Comparison of ENCODE assay signal across 8 cellular contexts in genomic region chr1:26280333-26281042, GRCh38. TPM values are rescaled to one million over a fixed set of nuclear protein-coding genes. Genes with fewer than 3 reads are reported as not detected.
DNase-seq lines count a peak whose midpoint lies in the region; ATAC-seq and TF ChIP-seq lines count a peak whose summit lies in the region.

No MANE protein-coding gene starts in this region.

- DNase-seq in CD4-positive, alpha-beta memory T cell = peak in 1 of 5 donors; percentile 6
- DNase-seq in activated B cell treated with CpG ODN at 0.5 μM for 24 hours = no peak
- DNase-seq in glutamatergic neuron = peak; percentile 44
- DNase-seq in sigmoid colon = no peak
- no peak for DNase-seq in stimulated activated CD4-positive, alpha-beta T cell treated with anti-CD3 and anti-CD28 coated beads, Interleukin-12 subunit alpha, Interleukin-12 subunit beta, amount 100 ng/mL, for 4 hours

- peaks cover 94% of the 10 kb centered on the region for H3K4me1 ChIP-seq in CD4-positive, alpha-beta memory T cell (ENCODE audit: insufficient read depth, low read length)
- H3K4me1 ChIP-seq in HUES6 (ENCODE audit: control insufficient read depth, insufficient read depth, low read length) = peaks cover 45% of the 10 kb centered on the region
- peaks cover 0 to 69% (median 57%) of the 10 kb centered on the region in 4 donors for H3K4me1 ChIP-seq in sigmoid colon

- TF ChIP-seq EP300 in sigmoid colon (IDR thresholded peaks at IDR 0.05) = no peak

- peak overlapping the region; percentile 93 to 98 (median 95) for H3K27ac Mint-ChIP-seq in CD4-positive, alpha-beta memory T cell
- H3K27ac Mint-ChIP-seq in activated B cell treated with CpG ODN at 0.5 μM for 24 hours (peak overlapping the region; percentile 85), glutamatergic neuron (ENCODE audit: unreplicated experiment) (peak overlapping the region; percentile 87)

- H3K27me3 Mint-ChIP-seq in CD4-positive, alpha-beta memory T cell = no peaks in the 10 kb centered on the region
- H3K27me3 Mint-ChIP-seq in activated B cell treated with CpG ODN at 0.5 μM for 24 hours = no peaks in the 10 kb centered on the region
- peaks cover 15% of the 10 kb centered on the region for H3K27me3 Mint-ChIP-seq in glutamatergic neuron (ENCODE audit: unreplicated experiment)

- H3K9me3 ChIP-seq in CD4-positive, alpha-beta memory T cell (ENCODE audit: control insufficient read depth in 1 of 2, low read length in 2 of 2) = no peaks in the 10 kb centered on the region
- H3K9me3 ChIP-seq in HUES6 (ENCODE audit: control insufficient read depth, insufficient read depth, low read depth, low read length) = no peaks in the 10 kb centered on the region
- H3K9me3 ChIP-seq in sigmoid colon = no peaks in the 10 kb centered on the region

- intact Hi-C loops in CD4-positive, alpha-beta memory T cell (cut with micrococcal nuclease) = no loop called here
- intact Hi-C loops in activated B cell treated with CpG ODN at 0.5 μM for 24 hours (cut with micrococcal nuclease) (loop anchor here (10.0 kb wide), 1 partner anchor 1084 kb away; the partner anchor contains the start of gene MAP3K6), sigmoid colon (cut with DNase I) (loop anchor here (5.0 kb wide), 1 partner anchor 48 kb away; the partner anchor contains the start of gene CEP85)

- CTCF ChIA-PET in CD4-positive, alpha-beta memory T cell (lab: Charles Lee; ENCODE audit: partially characterized antibody) = interaction anchor here (1.2 to 21.6 kb wide), 6 partner anchors 6 to 137 kb away, joined by 4 to 1027 read pairs (median 64); partner anchors contain the start of genes CD52 and UBXN11
- CTCF ChIA-PET in activated B cell treated with CpG ODN at 0.5 μM for 24 hours (lab: Charles Lee) = interaction anchor here (1.4 to 9.3 kb wide), 2 partner anchors 8 to 39 kb away, joined by 8 to 240 read pairs; partner anchors contain the start of gene CD52

- peak overlapping the region; percentile 50 to 92 for H3K4me3 ChIP-seq in CD4-positive, alpha-beta memory T cell (ENCODE audit: low read length in 2 of 2)
- H3K4me3 ChIP-seq in HUES6 (ENCODE audit: low read depth, low read length) = peak overlapping the region; percentile 77
- peak overlapping the region; percentile 72 to 84 (median 77) for H3K4me3 ChIP-seq in sigmoid colon

- peak overlapping the region; percentile 84 for H3K9ac ChIP-seq in HUES6 (ENCODE audit: low read length)

- peaks cover 60 to 96% (median 80%) of the 10 kb centered on the region in 4 donors for H3K4me1 Mint-ChIP-seq in CD4-positive, alpha-beta memory T cell
- H3K4me1 Mint-ChIP-seq in activated B cell treated with CpG ODN at 0.5 μM for 24 hours (peaks cover 83% of the 10 kb centered on the region), glutamatergic neuron (ENCODE audit: low read depth, unreplicated experiment) (peaks cover 52% of the 10 kb centered on the region)

- H3K9me3 Mint-ChIP-seq in CD4-positive, alpha-beta memory T cell = no peaks in the 10 kb centered on the region
- no peaks in the 10 kb centered on the region for H3K9me3 Mint-ChIP-seq in activated B cell treated with CpG ODN at 0.5 μM for 24 hours
- peaks cover 6% of the 10 kb centered on the region for H3K9me3 Mint-ChIP-seq in glutamatergic neuron (ENCODE audit: unreplicated experiment)

- TF ChIP-seq POLR2A in sigmoid colon (IDR thresholded peaks at IDR 0.05) = no peak

- no peak for ATAC-seq in activated B cell treated with CpG ODN at 0.5 μM for 24 hours (ENCODE audit: low read depth)
- no peak for ATAC-seq in GM21528 (IDR thresholded peaks at IDR 0.05; ENCODE audit: low FRiP score, unreplicated experiment)
- ATAC-seq in HG03108 (IDR thresholded peaks at IDR 0.05; ENCODE audit: unreplicated experiment) = no peak

- WGBS in sigmoid colon, 2 donors = 24 to 32% methylated on average over 20 of the region's 20 CpGs

- POLR2A ChIA-PET in CD4-positive, alpha-beta memory T cell (lab: Charles Lee; ENCODE audit: partially characterized antibody) = interaction anchor here (0.7 to 38.6 kb wide), 16 partner anchors 8 to 191 kb away, joined by 3 to 3358 read pairs (median 8); partner anchors contain the start of genes CD52, CEP85, DHDDS and HMGN2
- POLR2A ChIA-PET in activated B cell treated with CpG ODN at 0.5 μM for 24 hours (lab: Charles Lee) = interaction anchor here (0.6 to 21.5 kb wide), 7 partner anchors 9 to 1296 kb away, joined by 3 to 1638 read pairs (median 7); partner anchors contain the start of genes CD52, CEP85 and UBXN11

- TF ChIP-seq CTCF in activated B cell treated with CpG ODN at 0.5 μM for 24 hours (IDR thresholded peaks at IDR 0.05) (no peak), glutamatergic neuron (IDR thresholded peaks at IDR 0.05; ENCODE audit: partially characterized antibody, unreplicated experiment) (no peak), sigmoid colon (IDR thresholded peaks at IDR 0.05) (no peak)

- H3K36me3 Mint-ChIP-seq in CD4-positive, alpha-beta memory T cell = peaks cover 9 to 48% of the 10 kb centered on the region in 2 donors
- peaks cover 46% of the 10 kb centered on the region for H3K36me3 Mint-ChIP-seq in activated B cell treated with CpG ODN at 0.5 μM for 24 hours (ENCODE audit: low read depth)
- H3K36me3 Mint-ChIP-seq in glutamatergic neuron (ENCODE audit: unreplicated experiment) = no peaks in the 10 kb centered on the region

- H3K36me3 ChIP-seq in CD4-positive, alpha-beta memory T cell (ENCODE audit: insufficient read depth, low read length) = peaks cover 12% of the 10 kb centered on the region
- H3K36me3 ChIP-seq in HUES6 (ENCODE audit: control insufficient read depth, insufficient read depth, low read length) = peaks cover 28% of the 10 kb centered on the region
- peaks cover 0 to 5% (median 2%) of the 10 kb centered on the region in 4 donors for H3K36me3 ChIP-seq in sigmoid colon

- peak overlapping the region; percentile 82 for H3K27ac ChIP-seq in CD4-positive, alpha-beta memory T cell (ENCODE audit: low read depth, low read length)
- H3K27ac ChIP-seq in HUES6 (ENCODE audit: low read depth, low read length) = peak overlapping the region; percentile 51; the same call in 1 of the 2 replicates
- H3K27ac ChIP-seq in sigmoid colon = peak overlapping the region; percentile 88 to 98 (median 91)

- no peaks in the 10 kb centered on the region for H3K27me3 ChIP-seq in CD4-positive, alpha-beta memory T cell (ENCODE audit: insufficient read depth, low read length)
- H3K27me3 ChIP-seq in HUES6 (ENCODE audit: control insufficient read depth, insufficient read depth, low read length) (no peaks in the 10 kb centered on the region), sigmoid colon (no peaks in the 10 kb centered on the region)

- H3K4me3 Mint-ChIP-seq in CD4-positive, alpha-beta memory T cell = peak overlapping the region; percentile 85 to 96 (median 90)
- H3K4me3 Mint-ChIP-seq in activated B cell treated with CpG ODN at 0.5 μM for 24 hours (peak overlapping the region; percentile 88), glutamatergic neuron (ENCODE audit: unreplicated experiment) (peak overlapping the region; percentile 92)

RNA-seq across cellular contexts. Expression of gene SH3BGRL3, which starts 0.6 kb away (rescaled TPM):
- 100 to 1,000 TPM; 293 to 305 TPM for total RNA-seq in CD4-positive, alpha-beta memory T cell
- polyA plus RNA-seq in CD4-positive, alpha-beta memory T cell = 1,000 to 10,000 TPM in 1 of 2 donors, 100 to 1,000 TPM in 1; 979 to 1,531 TPM
- 265 and 285 TPM in 2 replicates for total RNA-seq in activated B cell treated with CpG ODN at 0.5 μM for 24 hours
- total RNA-seq in glutamatergic neuron (ENCODE audit: unreplicated experiment) = 412 TPM
- total RNA-seq in sigmoid colon = 10 to 100 TPM; 32.9 to 41.5 (median 37.6) TPM
- 100 to 1,000 TPM; 303 to 575 (median 543) TPM for polyA plus RNA-seq in sigmoid colon

RNA-seq across cellular contexts. Expression of gene UBXN11, which starts 25.9 kb away (rescaled TPM):
- 100 to 1,000 TPM; 115 to 117 TPM for total RNA-seq in CD4-positive, alpha-beta memory T cell
- 10 to 100 TPM; 13.3 to 17.4 TPM for polyA plus RNA-seq in CD4-positive, alpha-beta memory T cell
- total RNA-seq in activated B cell treated with CpG ODN at 0.5 μM for 24 hours (35.5 and 36.9 TPM in 2 replicates), glutamatergic neuron (ENCODE audit: unreplicated experiment) (11.4 TPM), sigmoid colon (10 to 100 TPM in 3 of 4 donors, 1 to 10 TPM in 1; 9.8 to 17.7 (median 13.1) TPM)
- 10 to 100 TPM in 1 of 3 donors, 1 to 10 TPM in 2; 3.0 to 22.7 (median 4.2) TPM for polyA plus RNA-seq in sigmoid colon

RNA-seq across cellular contexts. Expression of gene CD52, which starts 37.3 kb away (rescaled TPM):
- total RNA-seq in CD4-positive, alpha-beta memory T cell = 1,000 to 10,000 TPM; 1,302 to 1,324 TPM
- polyA plus RNA-seq in CD4-positive, alpha-beta memory T cell = over 10,000 TPM in 1 of 2 donors, 1,000 to 10,000 TPM in 1; 8,660 to 12,303 TPM
- total RNA-seq in activated B cell treated with CpG ODN at 0.5 μM for 24 hours (449 and 499 TPM in 2 replicates), glutamatergic neuron (ENCODE audit: unreplicated experiment) (2.8 TPM), sigmoid colon (1 to 10 TPM in 2 of 4 donors, not detected in 2; 1.6 to 5.7 TPM)
- 100 to 1,000 TPM in 1 of 3 donors, 10 to 100 TPM in 2; 19.8 to 556 (median 41.4) TPM for polyA plus RNA-seq in sigmoid colon

RNA-seq across cellular contexts. Expression of gene CEP85, which starts 46.5 kb away (rescaled TPM):
- 10 to 100 TPM; 20.4 to 21.9 TPM for total RNA-seq in CD4-positive, alpha-beta memory T cell
- polyA plus RNA-seq in CD4-positive, alpha-beta memory T cell = 1 to 10 TPM; 6.7 to 9.4 TPM
- total RNA-seq in activated B cell treated with CpG ODN at 0.5 μM for 24 hours = 13.8 and 16.4 TPM in 2 replicates
- 28.2 TPM for total RNA-seq in glutamatergic neuron (ENCODE audit: unreplicated experiment)
- 1 to 10 TPM; 1.9 to 5.4 (median 3.3) TPM for total RNA-seq in sigmoid colon
- polyA plus RNA-seq in sigmoid colon = 10 to 100 TPM in 1 of 3 donors, 1 to 10 TPM in 2; 2.4 to 12.9 (median 9.7) TPM

Comparison
In these comparisons a context has a peak if more than half of its experiments do, and no peak if none do; other contexts are left out.
1. RNA of gene CD52, which starts 37.3 kb away (total RNA-seq): 1,302 to 1,324 TPM in CD4-positive, alpha-beta memory T cell and 449 to 499 TPM in activated B cell treated with CpG ODN at 0.5 μM for 24 hours; 2.8 TPM in glutamatergic neuron (single experiment) and 1.6 to 5.7 TPM in sigmoid colon; every median in the first group is over 10 times any median in the second.
2. Peak in every context shown above with its lines, with median percentiles within 50 percentile points of each other: H3K27ac ChIP-seq, H3K4me3 ChIP-seq, H3K27ac Mint-ChIP-seq and H3K4me3 Mint-ChIP-seq.